In genomic region chr7:116999316-116999715, GRCh38 we compare ENCODE assay signal across 29 cellular contexts. TPM values are rescaled to one million over a fixed set of nuclear protein-coding genes. Genes with fewer than 3 reads are reported as not detected.
DNase-seq lines count a peak whose midpoint lies in the region; ATAC-seq and TF ChIP-seq lines count a peak whose summit lies in the region.
"Had no signal": no experiment of that assay in that cellular context is flagged by ENCODE, and none has a peak within 500 bp of the region (broad histone marks: within the 10 kb centered on the region; RNA-seq: fewer than 3 reads in every experiment).

No MANE protein-coding gene starts in this region.

- no peaks in the 10 kb centered on the region for H3K36me3 ChIP-seq in trophoblast cell (ENCODE audit: control insufficient read depth in 1 of 2, insufficient read depth in 2 of 2, low read length in 2 of 2)
- H3K36me3 ChIP-seq: left lung, SJSA1 had no signal

- no peak overlapping the region for H2BK12ac ChIP-seq in trophoblast cell (ENCODE audit: low read length)

- no peak overlapping the region for H3K4me2 ChIP-seq in trophoblast cell (ENCODE audit: low read length)

- ATAC-seq in HG02623 (IDR thresholded peaks at IDR 0.05; ENCODE audit: unreplicated experiment), result no peak
- no peak for ATAC-seq in HG03280 (IDR thresholded peaks at IDR 0.05; ENCODE audit: unreplicated experiment)
- ATAC-seq: activated naive CD8-positive, alpha-beta T cell treated with anti-CD3 and anti-CD28 coated beads, Interleukin-2, amount 50 U/mL, for 24 hours; effector memory CD8-positive, alpha-beta T cell; left lung; sciatic nerve; stimulated activated naive B cell treated with anti-CD40 and anti-IgM and Interleukin-4, amounts not matched to agents 10 μg/mL and 1 μg/mL and 100 μg/mL, for 72 hours; T-helper 17 cell had no signal

- H3K9ac ChIP-seq in trophoblast cell (ENCODE audit: low read length), result no peak overlapping the region

- H4K12ac ChIP-seq in trophoblast cell (ENCODE audit: low read depth, low read length), result no peak overlapping the region

- no peak overlapping the region for H3K14ac ChIP-seq in trophoblast cell (ENCODE audit: low read length)

- no peak overlapping the region for H4K8ac ChIP-seq in trophoblast cell (ENCODE audit: low read depth, low read length)

- whole genome bisulfite sequencing in trophoblast cell (ENCODE audit: extremely low coverage, insufficient coverage, insufficient read length), result no CpG with 5 or more reads among the region's 1 CpG

- H3K9me3 ChIP-seq in trophoblast cell (ENCODE audit: insufficient read depth, low read depth, low read length), result peaks cover 4% of the 10 kb centered on the region
- H3K9me3 ChIP-seq: left lung, SJSA1 had no signal

- H2AK5ac ChIP-seq in trophoblast cell (ENCODE audit: low read length), result no peak overlapping the region

- no peak overlapping the region for H3K23ac ChIP-seq in trophoblast cell (ENCODE audit: low read length)

- TF ChIP-seq CTCF in fibroblast of mammary gland (conservative IDR thresholded peaks at IDR 0.05; ENCODE audit: control insufficient read depth, insufficient read depth, low read depth, low read length), result no peak

- H3K27me3 ChIP-seq in trophoblast cell (ENCODE audit: insufficient read depth, low read length), result no peaks in the 10 kb centered on the region
- H3K27me3 ChIP-seq: left lung, SJSA1 had no signal

- H3K4me1 ChIP-seq in trophoblast cell (ENCODE audit: control insufficient read depth in 1 of 2, insufficient read depth in 2 of 2, low read length in 2 of 2), result peaks cover 0 to 3% of the 10 kb centered on the region in 2 experiments

- no peak overlapping the region for H2BK120ac ChIP-seq in trophoblast cell (ENCODE audit: insufficient read depth, low read length, poor library complexity)

- no peak overlapping the region for H3K18ac ChIP-seq in trophoblast cell (ENCODE audit: low read length)

- H4K91ac ChIP-seq in trophoblast cell (ENCODE audit: low read depth, low read length), result no peak overlapping the region

- H3K4ac ChIP-seq in trophoblast cell (ENCODE audit: low read depth, low read length), result no peak overlapping the region

- no peaks in the 10 kb centered on the region for H3K79me1 ChIP-seq in trophoblast cell (ENCODE audit: low read length)

- no peak overlapping the region for H2AFZ ChIP-seq in trophoblast cell (ENCODE audit: insufficient read depth, low read length, poor library complexity)

- no peak overlapping the region for H3K27ac ChIP-seq in trophoblast cell (ENCODE audit: low read depth, low read length)
- H3K27ac ChIP-seq: left lung, SJSA1 had no signal

- H3K4me3 ChIP-seq in fibroblast of mammary gland (ENCODE audit: control insufficient read depth, low read depth, low read length) (no peak overlapping the region), trophoblast cell (ENCODE audit: low read depth, low read length) (no peak overlapping the region)
- H3K4me3 ChIP-seq: coronary artery, left lung, SJSA1 had no signal

- DNase-seq in HS-27A (ENCODE audit: low read depth) (peak; percentile 51), amniotic epithelial cell (ENCODE audit: low read depth) (peak; percentile 67), fibroblast of mammary gland (ENCODE audit: low read depth) (peak; percentile 20), trophoblast cell (peak; percentile 73 to 91), nucleus accumbens (lab: John Stamatoyannopoulos, UW) (no peak), NCI-H1436 treated with DMSO at 0.1 percent for 48 hours (lab: John Stamatoyannopoulos, UW) (no peak)
- DNase-seq: activated CD8-positive, alpha-beta memory T cell treated with anti-CD3 and anti-CD28 coated beads for 24 hours; activated gamma-delta T cell treated with Interleukin-2 at 50 U/mL for 16 hours; activated naive CD8-positive, alpha-beta T cell treated with anti-CD3 and anti-CD28 coated beads, Interleukin-2, amount 50 U/mL, for 24 hours; C1 segment of cervical spinal cord; COR-L47; DMS79; effector memory CD8-positive, alpha-beta T cell; hypothalamus; left lung; mesendoderm; NCI-H1092 treated with DMSO at 0.1 percent for 48 hours; NCI-H1930; NCI-H345; NCI-H748 treated with DMSO at 0.1 percent for 48 hours; RPMI8226; stimulated activated CD4-positive, alpha-beta T cell treated with anti-CD3 and anti-CD28 coated beads, Interleukin-4, amount 100 ng/mL, for 4 hours; stimulated activated naive B cell treated with anti-CD40 and anti-IgM and Interleukin-4, amounts not matched to agents 10 μg/mL and 1 μg/mL and 100 μg/mL, for 72 hours; T-helper 17 cell had no signal

- no peak overlapping the region for H2BK5ac ChIP-seq in trophoblast cell (ENCODE audit: low read depth, low read length, poor library complexity)

- H3K79me2 ChIP-seq in trophoblast cell (ENCODE audit: control insufficient read depth, insufficient read depth, low read length, poor library complexity), result no peaks in the 10 kb centered on the region

RNA-seq across cellular contexts. Expression of gene ST7, which starts 46.0 kb away (rescaled TPM):
- polyA plus RNA-seq in trophoblast cell (2013), result 17.9 and 18.5 TPM in 2 replicates

Comparison
In these comparisons a context has a peak if more than half of its experiments do, and no peak if none do; other contexts are left out.
1. DNase-seq: peak in HS-27A (single experiment), amniotic epithelial cell (single experiment), fibroblast of mammary gland (single experiment) and trophoblast cell (2 of 2); none in nucleus accumbens (0 of 56) and NCI-H1436 treated with DMSO at 0.1 percent for 48 hours (single experiment).